Comparison of ENCODE assay signal across 1 cellular context in genomic region chr14:53842938-53843337, GRCh38.
TF ChIP-seq lines count a peak whose summit lies in the region.

No MANE protein-coding gene starts in this region.

TF ChIP-seq in HCT116, 20 proteins besides CTCF, POLR2A, EP300 and RAD21 (continued from another document):
- TF ChIP-seq REST (IDR thresholded peaks at IDR 0.05; ENCODE audit: low read depth) (no peak), EGR1 (IDR thresholded peaks at IDR 0.05; ENCODE audit: low read depth) (no peak), FOSL1 (IDR thresholded peaks at IDR 0.05; ENCODE audit: low read depth) (no peak), EZH2phosphoT487 (IDR thresholded peaks at IDR 0.05; ENCODE audit: borderline replicate concordance) (no peak), CEBPB (IDR thresholded peaks at IDR 0.05; ENCODE audit: low read depth) (no peak)
